10 cellular contexts compared by ENCODE assay signal in genomic region chr2:8478133-8478793, GRCh38.
DNase-seq lines count a peak whose midpoint lies in the region; ATAC-seq and TF ChIP-seq lines count a peak whose summit lies in the region.
"Had no signal": no experiment of that assay in that cellular context is flagged by ENCODE, and none has a peak within 500 bp of the region (broad histone marks: within the 10 kb centered on the region; RNA-seq: fewer than 3 reads in every experiment).

No MANE protein-coding gene starts in this region.

- H3K27ac Mint-ChIP-seq in Calu3 (ENCODE audit: unreplicated experiment) = peak overlapping the region; percentile 86
- H3K27ac Mint-ChIP-seq in T-cell = peak overlapping the region; percentile 93 to 95
- peak overlapping the region in 5 of 9 donors; percentile 5 to 75 (median 20) for H3K27ac Mint-ChIP-seq in naive thymus-derived CD4-positive, alpha-beta T cell
- no peak overlapping the region for H3K27ac Mint-ChIP-seq in progenitor cell of endocrine pancreas
- no peak overlapping the region for H3K27ac Mint-ChIP-seq in chondrocyte (ENCODE audit: unreplicated experiment)

- H3K4me1 ChIP-seq in naive thymus-derived CD4-positive, alpha-beta T cell (ENCODE audit: control insufficient read depth in 2 of 2, insufficient read depth in 2 of 2, low read length in 2 of 2) = peaks cover 4 to 58% of the 10 kb centered on the region in 2 donors
- H3K4me1 ChIP-seq in foreskin keratinocyte = no peaks in the 10 kb centered on the region

- CTCF ChIA-PET in Calu3 (lab: Charles Lee) (interaction anchor here (0.9 to 1.4 kb wide), 2 partner anchors 66 to 215 kb away, joined by 3 read pairs; no protein-coding TSS in a partner anchor), T-cell (lab: Charles Lee) (interaction anchor here in 1 of 2 donors (1.0 to 1.2 kb wide), 2 partner anchors 38 to 67 kb away, joined by 3 to 5 read pairs; no protein-coding TSS in a partner anchor)
- CTCF ChIA-PET in naive thymus-derived CD4-positive, alpha-beta T cell (lab: Charles Lee) = interaction anchor here (0.7 kb wide), 2 partner anchors 9 to 1028 kb away, joined by 3 to 4 read pairs; no protein-coding TSS in a partner anchor

- POLR2A ChIA-PET in T-cell (lab: Charles Lee) = interaction anchor here in 1 of 2 donors (0.6 kb wide), 1 partner anchor 206 kb away, joined by 5 read pairs; no protein-coding TSS in a partner anchor
- POLR2A ChIA-PET in naive thymus-derived CD4-positive, alpha-beta T cell (lab: Charles Lee) = interaction anchor here (0.6 kb wide), 1 partner anchor 943 kb away, joined by 4 read pairs; no protein-coding TSS in a partner anchor

- H3K4me3 Mint-ChIP-seq in Calu3 (ENCODE audit: low read depth, unreplicated experiment) = no peak overlapping the region
- peak overlapping the region; percentile 69 to 72 (median 70) for H3K4me3 Mint-ChIP-seq in T-cell
- H3K4me3 Mint-ChIP-seq in naive thymus-derived CD4-positive, alpha-beta T cell = peak overlapping the region in 8 of 10 donors; percentile 30 to 72 (median 56)
- no peak overlapping the region for H3K4me3 Mint-ChIP-seq in progenitor cell of endocrine pancreas (ENCODE audit: low read depth)
- H3K4me3 Mint-ChIP-seq in chondrocyte (ENCODE audit: unreplicated experiment) = no peak overlapping the region

- TF ChIP-seq CTCF in Calu3 (IDR thresholded peaks at IDR 0.05; ENCODE audit: unreplicated experiment) (no peak), foreskin keratinocyte (conservative IDR thresholded peaks at IDR 0.05) (no peak), progenitor cell of endocrine pancreas (IDR thresholded peaks at IDR 0.05; ENCODE audit: unreplicated experiment) (no peak), chondrocyte (IDR thresholded peaks at IDR 0.05) (no peak)

- no peak overlapping the region for H3K27ac ChIP-seq in naive thymus-derived CD4-positive, alpha-beta T cell (ENCODE audit: low read depth, low read length)
- no peak overlapping the region for H3K27ac ChIP-seq in foreskin keratinocyte

- H3K27me3 ChIP-seq in naive thymus-derived CD4-positive, alpha-beta T cell (ENCODE audit: control insufficient read depth in 2 of 2, insufficient read depth in 2 of 2, low read length in 2 of 2) = no peaks in the 10 kb centered on the region
- no peaks in the 10 kb centered on the region for H3K27me3 ChIP-seq in foreskin keratinocyte

- DNase-seq in Calu3 (no peak), T-cell (no peak), NCI-H2196 treated with DMSO at 0.1 percent for 48 hours (lab: John Stamatoyannopoulos, UW; ENCODE audit: unreplicated experiment) (no peak), foreskin keratinocyte (no peak), progenitor cell of endocrine pancreas (ENCODE audit: low spot score, unreplicated experiment) (no peak), chondrocyte (ENCODE audit: low spot score) (no peak)
- DNase-seq in naive thymus-derived CD4-positive, alpha-beta T cell = peak in 1 of 9 donors; percentile 3
- DNase-seq: anterior cingulate cortex; stimulated activated CD4-positive, alpha-beta T cell treated with anti-CD3 and anti-CD28 coated beads, Interleukin-12 subunit alpha, Interleukin-12 subunit beta, amount 100 ng/mL, for 4 hours had no signal

- H3K4me1 Mint-ChIP-seq in Calu3 (ENCODE audit: low read depth, unreplicated experiment) (peaks cover 72% of the 10 kb centered on the region), T-cell (peaks cover 77 to 92% (median 83%) of the 10 kb centered on the region in 3 donors), progenitor cell of endocrine pancreas (ENCODE audit: low read depth) (peaks cover 34% of the 10 kb centered on the region), chondrocyte (ENCODE audit: low read depth) (no peaks in the 10 kb centered on the region)
- H3K4me1 Mint-ChIP-seq in naive thymus-derived CD4-positive, alpha-beta T cell = peaks cover 36 to 92% (median 48%) of the 10 kb centered on the region in 7 donors

- no TSS peak for BruUV-seq in Calu3 (replicated peaks; lab: Mats Ljungman, UMichigan)

- no peaks in the 10 kb centered on the region for H3K9me3 ChIP-seq in naive thymus-derived CD4-positive, alpha-beta T cell (ENCODE audit: control insufficient read depth in 2 of 3, low read length in 3 of 3)

- H3K27me3 Mint-ChIP-seq in Calu3 (ENCODE audit: unreplicated experiment) = no peaks in the 10 kb centered on the region
- no peaks in the 10 kb centered on the region for H3K27me3 Mint-ChIP-seq in T-cell
- H3K27me3 Mint-ChIP-seq in naive thymus-derived CD4-positive, alpha-beta T cell = no peaks in the 10 kb centered on the region
- peaks cover 11% of the 10 kb centered on the region for H3K27me3 Mint-ChIP-seq in progenitor cell of endocrine pancreas
- peaks cover 2% of the 10 kb centered on the region for H3K27me3 Mint-ChIP-seq in chondrocyte (ENCODE audit: low read depth)

- H3K36me3 ChIP-seq in naive thymus-derived CD4-positive, alpha-beta T cell (ENCODE audit: control insufficient read depth in 2 of 3, insufficient read depth in 3 of 3, low read length in 3 of 3) = no peaks in the 10 kb centered on the region

- ATAC-seq in GM21723 (IDR thresholded peaks at IDR 0.05; ENCODE audit: unreplicated experiment) = peak; percentile 9
- peak; percentile 18 to 41 (median 24) for ATAC-seq in T-cell (replicated peaks in 1 of 4)
- peak; percentile 26 for ATAC-seq in naive thymus-derived CD4-positive, alpha-beta T cell
- no peak for ATAC-seq in foreskin keratinocyte

- peak overlapping the region; percentile 15 for H3K4me3 ChIP-seq in naive thymus-derived CD4-positive, alpha-beta T cell (ENCODE audit: low read length)

- H3K9me3 Mint-ChIP-seq in Calu3 (ENCODE audit: low read depth, unreplicated experiment) (no peaks in the 10 kb centered on the region), T-cell (no peaks in the 10 kb centered on the region), progenitor cell of endocrine pancreas (ENCODE audit: low read depth) (no peaks in the 10 kb centered on the region), chondrocyte (ENCODE audit: low read depth) (no peaks in the 10 kb centered on the region)
- no peaks in the 10 kb centered on the region for H3K9me3 Mint-ChIP-seq in naive thymus-derived CD4-positive, alpha-beta T cell

- peaks cover 26% of the 10 kb centered on the region for H3K36me3 Mint-ChIP-seq in Calu3 (ENCODE audit: insufficient read depth, unreplicated experiment)
- no peaks in the 10 kb centered on the region for H3K36me3 Mint-ChIP-seq in T-cell
- H3K36me3 Mint-ChIP-seq in naive thymus-derived CD4-positive, alpha-beta T cell = peaks cover 0 to 10% (median 0%) of the 10 kb centered on the region in 5 donors
- H3K36me3 Mint-ChIP-seq in progenitor cell of endocrine pancreas (ENCODE audit: insufficient read depth) = no peaks in the 10 kb centered on the region
- no peaks in the 10 kb centered on the region for H3K36me3 Mint-ChIP-seq in chondrocyte (ENCODE audit: low read depth)

- intact Hi-C loops in Calu3 (cut with micrococcal nuclease; ENCODE audit: unreplicated experiment) = loop anchor here (5.0 to 10.0 kb wide), 3 partner anchors 149 to 373 kb away; partner anchors contain the start of gene ID2
- intact Hi-C loops in naive thymus-derived CD4-positive, alpha-beta T cell (cut with micrococcal nuclease) = loop anchor here in 1 of 2 donors (5.0 kb wide), 1 partner anchor 199 kb away; no protein-coding TSS in a partner anchor

Comparison
In these comparisons a context has a peak if more than half of its experiments do, and no peak if none do; other contexts are left out.
1. H3K27ac Mint-ChIP-seq: peak in Calu3 (single experiment), T-cell (2 of 2) and naive thymus-derived CD4-positive, alpha-beta T cell (5 of 9); none in progenitor cell of endocrine pancreas (single experiment) and chondrocyte (single experiment).
2. H3K4me3 Mint-ChIP-seq: peak in T-cell (3 of 3) and naive thymus-derived CD4-positive, alpha-beta T cell (8 of 10); none in Calu3 (single experiment), progenitor cell of endocrine pancreas (single experiment) and chondrocyte (single experiment).